ENCODE assay signal across 8 cellular contexts in genomic region chr12:47838286-47838931, GRCh38. TPM values are rescaled to one million over a fixed set of nuclear protein-coding genes. Genes with fewer than 3 reads are reported as not detected.
DNase-seq lines count a peak whose midpoint lies in the region; ATAC-seq, FAIRE-seq and TF ChIP-seq lines count a peak whose summit lies in the region.

No MANE protein-coding gene starts in this region.

- peaks cover 1% of the 10 kb centered on the region; the same call in 1 of the 2 replicates for H3K27me3 ChIP-seq in GM06990 (replicated peaks; ENCODE audit: control insufficient read depth, insufficient read depth, low read length)
- H3K27me3 ChIP-seq in Peyer's patch: no peaks in the 10 kb centered on the region
- H3K27me3 ChIP-seq in colonic mucosa: no peaks in the 10 kb centered on the region
- H3K27me3 ChIP-seq in lung (ENCODE audit: control insufficient read depth, insufficient read depth): no peaks in the 10 kb centered on the region

- intact Hi-C loops in colonic mucosa (cut with DNase I): loop anchor here (2.0 to 5.0 kb wide), 3 partner anchors 36 to 122 kb away; no protein-coding TSS in a partner anchor

- H3K9ac ChIP-seq in colonic mucosa (ENCODE audit: low read depth in 2 of 2, low read length in 2 of 2): no peak overlapping the region

- no peak for TF ChIP-seq POLR2A in A549 (IDR thresholded peaks at IDR 0.05; ENCODE audit: low read length)
- no peak for TF ChIP-seq POLR2A in Peyer's patch (IDR thresholded peaks at IDR 0.05)

- POLR2A ChIA-PET in A549 (lab: Yijun Ruan, JAX): interaction anchor here (0.6 to 2.3 kb wide), 6 partner anchors 11 to 132 kb away, joined by 3 to 20 read pairs (median 4); partner anchors contain the start of genes HDAC7, RPAP3 and VDR

- ATAC-seq in A549 (peak; percentile 64 to 80), lung (ENCODE audit: insufficient read depth, low FRiP score) (no peak), HG02885 (IDR thresholded peaks at IDR 0.05; ENCODE audit: poor library complexity, unreplicated experiment) (no peak), GM18520 (IDR thresholded peaks at IDR 0.05; ENCODE audit: unreplicated experiment) (no peak)

- CTCF ChIA-PET in A549 (lab: Yijun Ruan, JAX): interaction anchor here (0.5 to 31.0 kb wide), 42 partner anchors 11 to 1102 kb away, joined by 3 to 1532 read pairs (median 8); partner anchors contain the start of genes C12orf54, ENDOU, HDAC7 and RAPGEF3

- WGBS in A549 (ENCODE audit: missing lambda C conversion rate): 45% methylated on average over 8 of the region's 10 CpGs
- WGBS in lung, 2 donors: 45 to 46% methylated on average over 10 of the region's 10 CpGs

- DNase-seq in A549 (ENCODE audit: low read depth in 1 of 2, low spot score in 1 of 2) (peak; percentile 56 to 76), GM06990 (ENCODE audit: extremely low read depth, insufficient read length) (no peak), Peyer's patch (peak in 2 of 3 donors; percentile 44 to 51), colonic mucosa (no peak), lung (ENCODE audit: low spot score) (no peak), NCI-H2171 (lab: John Stamatoyannopoulos, UW) (no peak)

- TF ChIP-seq EP300 in A549 (IDR thresholded peaks at IDR 0.05): no peak

- no peaks in the 10 kb centered on the region for H3K9me3 ChIP-seq in A549
- no peaks in the 10 kb centered on the region for H3K9me3 ChIP-seq in Peyer's patch
- H3K9me3 ChIP-seq in colonic mucosa: no peaks in the 10 kb centered on the region
- H3K9me3 ChIP-seq in lung (ENCODE audit: control insufficient read depth in 2 of 2, insufficient read depth in 1 of 2, low read length in 1 of 2): no peaks in the 10 kb centered on the region

- no peaks in the 10 kb centered on the region for H3K36me3 ChIP-seq in GM06990 (ENCODE audit: control insufficient read depth, insufficient read depth, low read length)
- no peaks in the 10 kb centered on the region for H3K36me3 ChIP-seq in Peyer's patch
- H3K36me3 ChIP-seq in colonic mucosa: no peaks in the 10 kb centered on the region
- no peaks in the 10 kb centered on the region for H3K36me3 ChIP-seq in lung (ENCODE audit: control insufficient read depth in 2 of 2, insufficient read depth in 2 of 2, low read length in 2 of 2)

- H3K4me1 ChIP-seq in A549: 0 out of 3 replicates have a peak, but pooled peaks cover 3% of the 10 kb centered on the region
- peaks cover 0 to 14% (median 1%) of the 10 kb centered on the region in 4 donors for H3K4me1 ChIP-seq in Peyer's patch
- no peaks in the 10 kb centered on the region for H3K4me1 ChIP-seq in colonic mucosa
- peaks cover 0 to 6% of the 10 kb centered on the region in 2 donors for H3K4me1 ChIP-seq in lung (ENCODE audit: control insufficient read depth in 2 of 2, insufficient read depth in 2 of 2, low read length in 2 of 2)

- no peak overlapping the region for H3K27ac ChIP-seq in A549
- no peak overlapping the region for H3K27ac ChIP-seq in Peyer's patch
- H3K27ac ChIP-seq in colonic mucosa: no peak overlapping the region
- H3K27ac ChIP-seq in lung (ENCODE audit: low read depth in 1 of 2, low read length in 1 of 2): no peak overlapping the region

- TF ChIP-seq CTCF in A549 (IDR thresholded peaks at IDR 0.05) (peak; percentile 82), GM06990 (IDR thresholded peaks at IDR 0.05; ENCODE audit: insufficient read depth, low read length, poor library complexity, severe bottlenecking) (peak; percentile 52), Peyer's patch (IDR thresholded peaks at IDR 0.05) (peak in 5 of 6 experiments; percentile 19 to 52 (median 34)), colonic mucosa (IDR thresholded peaks at IDR 0.05) (peak; percentile 45), lung (IDR thresholded peaks at IDR 0.05; ENCODE audit: control extremely low read depth, extremely low read depth) (peak; percentile 3)

- H3K4me2 ChIP-seq in A549: no peak overlapping the region

- no peak for FAIRE-seq in A549 (lab: Jason Lieb, UNC)

- peak; percentile 82 to 94 for TF ChIP-seq RAD21 in A549 (conservative IDR thresholded peaks at IDR 0.05 in 1 of 2, IDR thresholded peaks at IDR 0.05 in 1 of 2)

- H3K4me3 ChIP-seq in A549 (no peak overlapping the region), GM06990 (replicated peaks; ENCODE audit: low read depth, low read length) (no peak overlapping the region), Peyer's patch (no peak overlapping the region), colonic mucosa (no peak overlapping the region), lung (no peak overlapping the region)

TF ChIP-seq in A549, 52 proteins besides CTCF, POLR2A, EP300 and RAD21:
- no peak for TF ChIP-seq HOXB13 (CRISPR knock-in tag; IDR thresholded peaks at IDR 0.05; ENCODE audit: low read depth)
- TF ChIP-seq E2F6 (IDR thresholded peaks at IDR 0.05; ENCODE audit: borderline replicate concordance, low read depth): no peak
- TF ChIP-seq SMC3 (IDR thresholded peaks at IDR 0.05): peak; percentile 90
- no peak for TF ChIP-seq REST (IDR thresholded peaks at IDR 0.05)

RNA-seq across cellular contexts. Expression of gene HDAC7, which starts 18.7 kb away (rescaled TPM):
- polyA plus RNA-seq in A549 (2011; rRNA removed) (17.2 and 20.8 TPM in 2 replicates), A549 (2017; fragmentation: RNase III; extraction: RNeasy Plus Mini Kit Qiagen cat#74134 plus additional on column Dnase treatment) (34.1 to 38.9 TPM (median 36.0 TPM) in 3 replicates), lung (10 to 100 TPM; 67.6 to 71.9 TPM)
- polyA plus RNA-seq in A549 (2012; cell fraction: cytosol; rRNA removed): 42.9 and 56.8 TPM in 2 replicates
- polyA plus RNA-seq in A549 (2012; cell fraction: nucleus; rRNA removed): 170 and 171 TPM in 2 replicates
- 20.2 and 26.1 TPM in 2 replicates for polyA minus RNA-seq in A549 (2011; rRNA and poly(A)+ RNA removed)
- total RNA-seq in Peyer's patch (10 to 100 TPM in 3 of 4 donors, 1 to 10 TPM in 1; 9.8 to 80.9 (median 36.8) TPM), colonic mucosa (10 to 100 TPM; 27.3 to 29.7 TPM), lung (100 to 1,000 TPM in 1 of 2 donors, 10 to 100 TPM in 1; 49.3 to 119 TPM)

Comparison
In these comparisons a context has a peak if more than half of its experiments do, and no peak if none do; other contexts are left out.
1. ATAC-seq: peak in A549 (2 of 2); none in lung (single experiment), HG02885 (single experiment) and GM18520 (single experiment).
2. DNase-seq: peak in A549 (2 of 2) and Peyer's patch (2 of 3); none in GM06990 (single experiment), colonic mucosa (single experiment), lung (single experiment) and NCI-H2171 (single experiment).
3. CTCF ChIP-seq: peak in every context shown above with its lines; median percentile 82 in A549; 52 in GM06990; 45 in colonic mucosa; 34 in Peyer's patch; 3 in lung.